Comparison of ENCODE assay signal across 1 cellular context in genomic region chr3:12325594-12326295, GRCh38.
TF ChIP-seq lines count a peak whose summit lies in the region.

No MANE protein-coding gene starts in this region.

TF ChIP-seq in GM12878, 131 proteins besides CTCF, POLR2A, EP300 and RAD21 (continued from another document):
- no peak for TF ChIP-seq BCLAF1 (IDR thresholded peaks at IDR 0.05)
- TF ChIP-seq RELA (IDR thresholded peaks at IDR 0.05; ENCODE audit: borderline replicate concordance, partially characterized antibody), result no peak
- TF ChIP-seq ATF2 (IDR thresholded peaks at IDR 0.05; ENCODE audit: low read length), result no peak
- TF ChIP-seq MEF2B (IDR thresholded peaks at IDR 0.05; ENCODE audit: partially characterized antibody, poor library complexity, severe bottlenecking), result no peak
- TF ChIP-seq EED (IDR thresholded peaks at IDR 0.05; ENCODE audit: low read depth), result no peak
- TF ChIP-seq SMARCA5 (IDR thresholded peaks at IDR 0.05), result no peak
- no peak for TF ChIP-seq ASH2L (IDR thresholded peaks at IDR 0.05; ENCODE audit: borderline replicate concordance, low read depth)
- no peak for TF ChIP-seq ESRRA (IDR thresholded peaks at IDR 0.05; ENCODE audit: low read length)
- no peak for TF ChIP-seq ZBED1 (IDR thresholded peaks at IDR 0.05; ENCODE audit: borderline replicate concordance)
- no peak for TF ChIP-seq ZNF687 (IDR thresholded peaks at IDR 0.05)
